In genomic region chr6:5498579-5498899, GRCh38 we compare ENCODE assay signal across 17 cellular contexts.
DNase-seq lines count a peak whose midpoint lies in the region; ATAC-seq, FAIRE-seq and TF ChIP-seq lines count a peak whose summit lies in the region.
"Had no signal": no experiment of that assay in that cellular context is flagged by ENCODE, and none has a peak within 500 bp of the region (broad histone marks: within the 10 kb centered on the region; RNA-seq: fewer than 3 reads in every experiment).

No MANE protein-coding gene starts in this region.

- peaks cover 0 to 3% of the 10 kb centered on the region in 2 experiments; a peak in 1 of 4 replicates for H3K79me1 ChIP-seq in IMR-90 (ENCODE audit: low read depth in 1 of 2, low read length in 2 of 2)

- no peak overlapping the region for H3K56ac ChIP-seq in IMR-90 (ENCODE audit: extremely low read depth, insufficient read depth, low read length)

- POLR2A ChIA-PET in activated CD4-positive, alpha-beta T cell treated with anti-CD3 and anti-CD28 coated beads for 36 hours (lab: Charles Lee) = interaction anchor here (0.6 kb wide), 1 partner anchor 228 kb away, joined by 5 read pairs; no protein-coding TSS in a partner anchor
- POLR2A ChIA-PET in activated CD4-positive, alpha-beta T cell treated with anti-CD3 and anti-CD28 coated beads, Interleukin-2, amount 10 ng/mL, durations not matched to agents 7 days and 5 days (lab: Charles Lee) = no interaction called here
- POLR2A ChIA-PET in IMR-90 (lab: Charles Lee; ENCODE audit: unreplicated experiment) = no interaction called here

- H3K4me3 Mint-ChIP-seq in activated CD4-positive, alpha-beta T cell treated with anti-CD3 and anti-CD28 coated beads for 36 hours = no peak overlapping the region
- H3K4me3 Mint-ChIP-seq in activated CD4-positive, alpha-beta T cell treated with anti-CD3 and anti-CD28 coated beads, Interleukin-2, amount 10 ng/mL, durations not matched to agents 7 days and 5 days = no peak overlapping the region
- no peak overlapping the region for H3K4me3 Mint-ChIP-seq in astrocyte (ENCODE audit: unreplicated experiment)
- H3K4me3 Mint-ChIP-seq in natural killer cell = peak overlapping the region; percentile 58
- H3K4me3 Mint-ChIP-seq in GM23338 = no peak overlapping the region
- H3K4me3 Mint-ChIP-seq: type B pancreatic cell had no signal

- H3K9me3 ChIP-seq in IMR-90 (ENCODE audit: control insufficient read depth, insufficient read depth, low read length) = no peaks in the 10 kb centered on the region
- H3K9me3 ChIP-seq in astrocyte (ENCODE audit: insufficient read depth, low read depth, low read length) = no peaks in the 10 kb centered on the region
- H3K9me3 ChIP-seq: Caco-2, esophagus squamous epithelium had no signal

- no peak for DNase-seq in activated CD4-positive, alpha-beta T cell treated with anti-CD3 and anti-CD28 coated beads for 36 hours
- DNase-seq in activated CD4-positive, alpha-beta T cell treated with anti-CD3 and anti-CD28 coated beads, Interleukin-2, amount 10 ng/mL, durations not matched to agents 7 days and 5 days = no peak
- peak; percentile 47 for DNase-seq in IMR-90
- DNase-seq in astrocyte (ENCODE audit: low read depth) = no peak
- no peak for DNase-seq in natural killer cell
- DNase-seq in activated effector memory CD4-positive, alpha-beta T cell treated with anti-CD3 and anti-CD28 coated beads, Interleukin-2, amount 50 U/mL, for 16 hours = no peak
- DNase-seq in GM23338 (ENCODE audit: low spot score) = no peak
- DNase-seq: anterior cingulate cortex; Caco-2; esophagus squamous epithelium; hippocampal formation; occipital lobe; stimulated activated naive CD4-positive, alpha-beta T cell had no signal

- H3K4me3 ChIP-seq in IMR-90 (ENCODE audit: insufficient read depth, low read depth, low read length) = peak overlapping the region; percentile 20; the same call in 1 of the 2 replicates
- peak overlapping the region; percentile 58 for H3K4me3 ChIP-seq in astrocyte (ENCODE audit: insufficient read depth, low read depth, low read length)
- no peak overlapping the region for H3K4me3 ChIP-seq in GM23338
- H3K4me3 ChIP-seq: esophagus squamous epithelium, GM12878, PC-9 had no signal

- H3K4me2 ChIP-seq in IMR-90 (ENCODE audit: low read depth, low read length) (peak overlapping the region; percentile 36; the same call in 1 of the 2 replicates), astrocyte (ENCODE audit: low read length) (peak overlapping the region; percentile 83), GM23338 (no peak overlapping the region)
- H3K4me2 ChIP-seq: PC-9 had no signal

- peak overlapping the region; percentile 51; the same call in 1 of the 2 replicates for H2BK20ac ChIP-seq in IMR-90 (ENCODE audit: low read depth, low read length)

- dilution Hi-C loops in IMR-90 (cut with HindIII; ENCODE audit: low sequenced_read_pairs, unreplicated experiment) = no loop called here

- CTCF ChIA-PET in activated CD4-positive, alpha-beta T cell treated with anti-CD3 and anti-CD28 coated beads for 36 hours (lab: Charles Lee) = interaction anchor here (0.6 to 1.4 kb wide), 2 partner anchors 27 to 1070 kb away, joined by 3 to 5 read pairs; no protein-coding TSS in a partner anchor
- CTCF ChIA-PET in activated CD4-positive, alpha-beta T cell treated with anti-CD3 and anti-CD28 coated beads, Interleukin-2, amount 10 ng/mL, durations not matched to agents 7 days and 5 days (lab: Charles Lee) = interaction anchor here (1.1 kb wide), 1 partner anchor 27 kb away, joined by 3 read pairs; no protein-coding TSS in a partner anchor
- CTCF ChIA-PET in IMR-90 (lab: Yijun Ruan, JAX) = interaction anchor here (0.6 kb wide), 2 partner anchors 243 to 254 kb away, joined by 3 to 4 read pairs; no protein-coding TSS in a partner anchor

- no peak overlapping the region for H4K5ac ChIP-seq in IMR-90 (ENCODE audit: low read depth, low read length)

- H3K27me3 Mint-ChIP-seq in activated CD4-positive, alpha-beta T cell treated with anti-CD3 and anti-CD28 coated beads for 36 hours = no peaks in the 10 kb centered on the region
- H3K27me3 Mint-ChIP-seq in activated CD4-positive, alpha-beta T cell treated with anti-CD3 and anti-CD28 coated beads, Interleukin-2, amount 10 ng/mL, durations not matched to agents 7 days and 5 days = no peaks in the 10 kb centered on the region
- H3K27me3 Mint-ChIP-seq in astrocyte (ENCODE audit: low read depth, unreplicated experiment) (no peaks in the 10 kb centered on the region), natural killer cell (ENCODE audit: low read depth in 2 of 2) (peaks cover 0 to 3% of the 10 kb centered on the region in 2 donors), GM23338 (ENCODE audit: insufficient read depth, low read depth, poor library complexity) (no peaks in the 10 kb centered on the region)
- H3K27me3 Mint-ChIP-seq: type B pancreatic cell had no signal

- H3K18ac ChIP-seq in IMR-90 (ENCODE audit: low read depth, low read length) = no peak overlapping the region; the same call in 1 of the 2 replicates

- no peak overlapping the region for H2AK5ac ChIP-seq in IMR-90 (ENCODE audit: low read depth, low read length)

- no CpG with 5 or more reads among the region's 1 CpG for WGBS in IMR-90 (ENCODE audit: extremely low coverage in 2 of 2, insufficient read length in 1 of 2), 2 experiments

- no peak overlapping the region for H2BK15ac ChIP-seq in IMR-90 (ENCODE audit: low read depth, low read length)

- H3K27ac Mint-ChIP-seq in activated CD4-positive, alpha-beta T cell treated with anti-CD3 and anti-CD28 coated beads for 36 hours = peak overlapping the region; percentile 63
- H3K27ac Mint-ChIP-seq in activated CD4-positive, alpha-beta T cell treated with anti-CD3 and anti-CD28 coated beads, Interleukin-2, amount 10 ng/mL, durations not matched to agents 7 days and 5 days = no peak overlapping the region
- H3K27ac Mint-ChIP-seq in astrocyte (ENCODE audit: unreplicated experiment) = peak overlapping the region; percentile 91
- H3K27ac Mint-ChIP-seq in natural killer cell = peak overlapping the region in 1 of 2 donors; percentile 50
- no peak overlapping the region for H3K27ac Mint-ChIP-seq in GM23338
- H3K27ac Mint-ChIP-seq: type B pancreatic cell had no signal

- H4K20me1 ChIP-seq in IMR-90 (ENCODE audit: insufficient read depth, low read length) (no peaks in the 10 kb centered on the region), astrocyte (ENCODE audit: insufficient read depth, low read length) (no peaks in the 10 kb centered on the region), GM23338 (replicated peaks; ENCODE audit: insufficient read depth) (no peaks in the 10 kb centered on the region)

- peak overlapping the region; percentile 71 for H2BK5ac ChIP-seq in IMR-90 (ENCODE audit: low read depth, low read length, poor library complexity, severe bottlenecking)

- TF ChIP-seq RAD21 in IMR-90 (IDR thresholded peaks at IDR 0.05; ENCODE audit: low read length) = no peak

- no peak overlapping the region for H3K4ac ChIP-seq in IMR-90 (ENCODE audit: low read depth, low read length)

- no peak overlapping the region for H3K14ac ChIP-seq in IMR-90 (replicated peaks; ENCODE audit: low read depth, low read length)

- peaks cover 14% of the 10 kb centered on the region for H3K36me3 Mint-ChIP-seq in activated CD4-positive, alpha-beta T cell treated with anti-CD3 and anti-CD28 coated beads for 36 hours (ENCODE audit: low read depth)
- peaks cover 3% of the 10 kb centered on the region for H3K36me3 Mint-ChIP-seq in activated CD4-positive, alpha-beta T cell treated with anti-CD3 and anti-CD28 coated beads, Interleukin-2, amount 10 ng/mL, durations not matched to agents 7 days and 5 days (ENCODE audit: low read depth)
- H3K36me3 Mint-ChIP-seq in astrocyte (ENCODE audit: low read depth, unreplicated experiment) = no peaks in the 10 kb centered on the region
- no peaks in the 10 kb centered on the region for H3K36me3 Mint-ChIP-seq in natural killer cell
- no peaks in the 10 kb centered on the region for H3K36me3 Mint-ChIP-seq in GM23338 (ENCODE audit: low read depth)

- H3K9me2 ChIP-seq in GM23338 (ENCODE audit: insufficient read depth) = peaks cover 6% of the 10 kb centered on the region; the same call in 1 of the 2 replicates

- no peak overlapping the region for H4K91ac ChIP-seq in IMR-90 (ENCODE audit: insufficient read depth, low read depth, low read length)

- H3F3A ChIP-seq in GM23338 (replicated peaks; ENCODE audit: low read depth) = no peaks in the 10 kb centered on the region

- no peak for TF ChIP-seq POLR2A in IMR-90 (IDR thresholded peaks at IDR 0.05; ENCODE audit: low read depth, low read length)

- H3K9ac ChIP-seq in IMR-90 (ENCODE audit: low read depth, low read length) (no peak overlapping the region), astrocyte (ENCODE audit: low read length) (peak overlapping the region; percentile 75)

- no peak overlapping the region for H2BK120ac ChIP-seq in IMR-90 (ENCODE audit: low read depth, low read length)

- H3K23ac ChIP-seq in IMR-90 (ENCODE audit: low read depth, low read length) = no peak overlapping the region

- H2AK9ac ChIP-seq in IMR-90 (replicated peaks; ENCODE audit: low read depth, low read length, poor library complexity) = no peak overlapping the region

- H3K4me1 Mint-ChIP-seq in activated CD4-positive, alpha-beta T cell treated with anti-CD3 and anti-CD28 coated beads for 36 hours = peaks cover 28% of the 10 kb centered on the region
- H3K4me1 Mint-ChIP-seq in activated CD4-positive, alpha-beta T cell treated with anti-CD3 and anti-CD28 coated beads, Interleukin-2, amount 10 ng/mL, durations not matched to agents 7 days and 5 days = peaks cover 18% of the 10 kb centered on the region
- H3K4me1 Mint-ChIP-seq in astrocyte (ENCODE audit: low read depth, unreplicated experiment) (peaks cover 34% of the 10 kb centered on the region), natural killer cell (peaks cover 39 to 42% of the 10 kb centered on the region in 2 donors), GM23338 (peaks cover 37% of the 10 kb centered on the region)

- H3K4me1 ChIP-seq in IMR-90 (ENCODE audit: control insufficient read depth, insufficient read depth, low read length) = peaks cover 5% of the 10 kb centered on the region; the same call in 1 of the 2 replicates
- peaks cover 21% of the 10 kb centered on the region for H3K4me1 ChIP-seq in astrocyte (ENCODE audit: insufficient read depth, low read length)
- H3K4me1 ChIP-seq in GM23338 (ENCODE audit: insufficient read depth) = peaks cover 20% of the 10 kb centered on the region
- H3K4me1 ChIP-seq: Caco-2 had no signal

- no peak overlapping the region for H2AFZ ChIP-seq in IMR-90 (replicated peaks; ENCODE audit: low read length, poor library complexity)
- H2AFZ ChIP-seq in astrocyte (ENCODE audit: low read depth, low read length) = peak overlapping the region; percentile 3
- no peak overlapping the region for H2AFZ ChIP-seq in GM23338
- H2AFZ ChIP-seq: PC-9 had no signal

- H3K27me3 ChIP-seq in IMR-90 (ENCODE audit: control insufficient read depth, insufficient read depth, low read length) (no peaks in the 10 kb centered on the region), astrocyte (ENCODE audit: insufficient read depth, low read length) (no peaks in the 10 kb centered on the region), GM23338 (ENCODE audit: insufficient read depth) (no peaks in the 10 kb centered on the region)
- H3K27me3 ChIP-seq: esophagus squamous epithelium had no signal

- in situ Hi-C loops in IMR-90 (cut with MboI; ENCODE audit: low sequenced_read_pairs) = no loop called here

- intact Hi-C loops in activated CD4-positive, alpha-beta T cell treated with anti-CD3 and anti-CD28 coated beads for 36 hours (cut with DNase I, micrococcal nuclease) = no loop called here
- intact Hi-C loops in IMR-90 (cut with micrococcal nuclease) (loop anchor here (5.0 kb wide), 1 partner anchor 61 kb away; no protein-coding TSS in a partner anchor), natural killer cell (cut with micrococcal nuclease) (no loop called here)

- H4K8ac ChIP-seq in IMR-90 (ENCODE audit: low read depth in 2 of 2, low read length in 2 of 2) = 0 out of 4 replicates have a peak overlapping the region, but pooled peaks of 1 of the 2 experiments have one; percentile 50

- ATAC-seq in activated CD4-positive, alpha-beta T cell treated with anti-CD3 and anti-CD28 coated beads for 36 hours = peak; percentile 19
- ATAC-seq in IMR-90 (ENCODE audit: low read depth) (no peak), natural killer cell (no peak), GM18907 (IDR thresholded peaks at IDR 0.05; ENCODE audit: unreplicated experiment) (no peak), GM23338 (no peak)
- ATAC-seq: GM12878 had no signal

- no peaks in the 10 kb centered on the region for H3K9me3 Mint-ChIP-seq in activated CD4-positive, alpha-beta T cell treated with anti-CD3 and anti-CD28 coated beads for 36 hours (ENCODE audit: low read depth)
- no peaks in the 10 kb centered on the region for H3K9me3 Mint-ChIP-seq in activated CD4-positive, alpha-beta T cell treated with anti-CD3 and anti-CD28 coated beads, Interleukin-2, amount 10 ng/mL, durations not matched to agents 7 days and 5 days
- no peaks in the 10 kb centered on the region for H3K9me3 Mint-ChIP-seq in astrocyte (ENCODE audit: unreplicated experiment)
- no peaks in the 10 kb centered on the region for H3K9me3 Mint-ChIP-seq in natural killer cell
- no peaks in the 10 kb centered on the region for H3K9me3 Mint-ChIP-seq in GM23338
- H3K9me3 Mint-ChIP-seq: type B pancreatic cell had no signal

- 0 out of 2 replicates have a peak, but pooled peaks cover 11% of the 10 kb centered on the region for H3K9me1 ChIP-seq in IMR-90 (ENCODE audit: insufficient read depth, low read length)

- H3K27ac ChIP-seq in IMR-90 (ENCODE audit: insufficient read depth, low read length) = no peak overlapping the region
- H3K27ac ChIP-seq in astrocyte (ENCODE audit: low read depth, low read length) = peak overlapping the region; percentile 90
- no peak overlapping the region for H3K27ac ChIP-seq in GM23338 (ENCODE audit: low read depth)
- H3K27ac ChIP-seq: esophagus squamous epithelium, PC-9 had no signal

- no peaks in the 10 kb centered on the region for H3K79me2 ChIP-seq in astrocyte (ENCODE audit: insufficient read depth, low read length)
- H3K79me2 ChIP-seq in GM23338 (replicated peaks; ENCODE audit: insufficient read depth) = no peaks in the 10 kb centered on the region

- no peak for TF ChIP-seq CTCF in IMR-90 (conservative IDR thresholded peaks at IDR 0.05; ENCODE audit: low read depth, low read length)
- TF ChIP-seq CTCF in astrocyte (IDR thresholded peaks at IDR 0.05; ENCODE audit: insufficient read depth, low read depth, low read length) = no peak
- TF ChIP-seq CTCF in natural killer cell (IDR thresholded peaks at IDR 0.05) = no peak
- no peak for TF ChIP-seq CTCF in GM23338 (conservative IDR thresholded peaks at IDR 0.05; ENCODE audit: low read depth in 2 of 2)

- FAIRE-seq in astrocyte (lab: Jason Lieb, UNC) = no peak
- FAIRE-seq: GM12878 had no signal

- H3K36me3 ChIP-seq in IMR-90 (ENCODE audit: control insufficient read depth, insufficient read depth, low read length) (no peaks in the 10 kb centered on the region), astrocyte (ENCODE audit: insufficient read depth, low read length) (no peaks in the 10 kb centered on the region), GM23338 (ENCODE audit: insufficient read depth) (no peaks in the 10 kb centered on the region)
- H3K36me3 ChIP-seq: esophagus squamous epithelium had no signal

- BruUV-seq in IMR-90 (replicated peaks; lab: Mats Ljungman, UMichigan) = no TSS peak

Comparison
In these comparisons a context has a peak if more than half of its experiments do, and no peak if none do; other contexts are left out.
1. H3K27ac Mint-ChIP-seq: peak in activated CD4-positive, alpha-beta T cell treated with anti-CD3 and anti-CD28 coated beads for 36 hours (single experiment) and astrocyte (single experiment); none in activated CD4-positive, alpha-beta T cell treated with anti-CD3 and anti-CD28 coated beads, Interleukin-2, amount 10 ng/mL, durations not matched to agents 7 days and 5 days (single experiment) and GM23338 (single experiment).